Comparison of ENCODE assay signal across 8 cellular contexts in the genomic region with DNA sequence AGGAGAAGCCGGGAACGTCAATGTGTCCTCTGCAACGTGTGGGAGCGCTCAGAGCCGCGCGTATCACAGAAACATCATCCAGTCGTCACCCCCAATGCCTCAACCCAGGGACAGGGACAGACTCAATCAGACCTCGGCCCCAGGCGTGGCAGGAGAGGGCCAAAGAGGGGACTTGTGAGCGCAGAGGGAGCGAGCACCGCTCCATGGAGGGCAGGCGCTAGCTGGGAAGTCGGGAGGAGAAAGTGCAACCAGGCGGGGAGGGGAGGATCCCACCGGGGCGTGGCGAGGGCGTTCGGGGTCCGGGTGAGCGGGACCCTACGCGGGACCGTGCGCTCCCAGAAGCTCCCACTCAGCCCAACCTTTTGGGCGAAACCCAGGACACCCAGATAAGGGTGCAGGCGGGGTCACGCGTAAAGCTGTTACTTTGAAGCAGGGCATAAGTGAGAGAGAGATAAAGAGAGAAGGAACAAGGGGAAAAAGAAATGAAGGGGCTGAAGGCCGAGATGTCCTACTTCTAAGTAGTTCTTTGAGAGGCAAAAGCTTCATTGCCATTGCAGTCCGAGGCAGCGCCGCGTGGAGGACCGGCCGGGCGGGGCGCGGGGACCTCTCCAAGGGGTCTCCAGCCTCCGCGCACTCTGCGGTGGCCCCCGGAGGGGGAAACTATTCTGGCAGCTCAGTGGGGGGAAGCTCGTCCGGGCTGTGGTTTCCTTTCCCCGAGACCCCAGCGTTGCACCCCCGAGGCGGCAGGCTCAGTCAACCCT. TPM values are rescaled to one million over a fixed set of nuclear protein-coding genes. Genes with fewer than 3 reads are reported as not detected.
DNase-seq lines count a peak whose midpoint lies in the region; ATAC-seq and TF ChIP-seq lines count a peak whose summit lies in the region.

No MANE protein-coding gene starts in this region.

- CTCF ChIA-PET in activated CD4-positive, alpha-beta memory T cell treated with anti-CD3 and anti-CD28 coated beads, Interleukin-2, amount 10 ng/mL, durations not matched to agents 7 days and 5 days (lab: Charles Lee), result interaction anchor here (0.7 to 1.7 kb wide), 4 partner anchors 10 to 373 kb away, joined by 3 to 5 read pairs (median 3); a partner anchor contains a TSS

- intact Hi-C loops in esophagus muscularis mucosa (cut with DNase I), result loop anchor here (10.0 kb wide), 2 partner anchors 146 to 176 kb away; no protein-coding TSS in a partner anchor

- no peaks in the 10 kb centered on the region for H3K9me3 Mint-ChIP-seq in activated CD4-positive, alpha-beta memory T cell treated with anti-CD3 and anti-CD28 coated beads, Interleukin-2, amount 10 ng/mL, durations not matched to agents 7 days and 5 days

- H3K27me3 ChIP-seq in esophagus muscularis mucosa (peaks cover 0 to 4% (median 0%) of the 10 kb centered on the region in 4 donors), tibial nerve (peaks cover 0 to 18% of the 10 kb centered on the region in 2 donors)

- POLR2A ChIA-PET in activated CD4-positive, alpha-beta memory T cell treated with anti-CD3 and anti-CD28 coated beads, Interleukin-2, amount 10 ng/mL, durations not matched to agents 7 days and 5 days (lab: Charles Lee), result interaction anchor here (1.2 kb wide), 1 partner anchor 30 kb away, joined by 7 read pairs; a partner anchor contains a TSS

- TF ChIP-seq CTCF in GM10266 (IDR thresholded peaks at IDR 0.05; ENCODE audit: control insufficient read depth, insufficient read depth, low read depth, missing control alignments) (no peak), LNCaP clone FGC (IDR thresholded peaks at IDR 0.05; ENCODE audit: control insufficient read depth, extremely low read depth, insufficient read depth) (no peak), esophagus muscularis mucosa (IDR thresholded peaks at IDR 0.05) (no peak), tibial nerve (IDR thresholded peaks at IDR 0.05) (no peak)

- no peaks in the 10 kb centered on the region for H3K9me3 ChIP-seq in esophagus muscularis mucosa
- H3K9me3 ChIP-seq in tibial nerve, result no peaks in the 10 kb centered on the region

- no peak for TF ChIP-seq EP300 in esophagus muscularis mucosa (IDR thresholded peaks at IDR 0.05)
- TF ChIP-seq EP300 in tibial nerve (IDR thresholded peaks at IDR 0.05), result no peak

- H3K27ac ChIP-seq in esophagus muscularis mucosa (replicated peaks in 1 of 4) (peak overlapping the region; percentile 87 to 92 (median 90)), tibial nerve (peak overlapping the region in 3 of 4 donors; percentile 41 to 81 (median 61))

- H3K4me3 ChIP-seq in LNCaP clone FGC (ENCODE audit: low read depth, low read length) (peak overlapping the region; percentile 69), esophagus muscularis mucosa (peak overlapping the region; percentile 76 to 87 (median 80)), tibial nerve (peak overlapping the region; percentile 44 to 70 (median 64))

- H3K4me1 Mint-ChIP-seq in activated CD4-positive, alpha-beta memory T cell treated with anti-CD3 and anti-CD28 coated beads, Interleukin-2, amount 10 ng/mL, durations not matched to agents 7 days and 5 days, result peaks cover 24% of the 10 kb centered on the region

- ATAC-seq in HG03439 (IDR thresholded peaks at IDR 0.05; ENCODE audit: unreplicated experiment) (no peak), HG03442 (IDR thresholded peaks at IDR 0.05; ENCODE audit: unreplicated experiment) (no peak)

- peak; percentile 45 for DNase-seq in GM10266 (ENCODE audit: extremely low spot score)
- DNase-seq in LNCaP clone FGC (ENCODE audit: low read depth), result no peak
- DNase-seq in activated CD4-positive, alpha-beta memory T cell treated with anti-CD3 and anti-CD28 coated beads, Interleukin-2, amount 10 ng/mL, durations not matched to agents 7 days and 5 days, result no peak
- DNase-seq in esophagus muscularis mucosa (ENCODE audit: extremely low spot score), result no peak
- DNase-seq in myocyte (ENCODE audit: low read depth), result peak; percentile 23
- peak; percentile 16 to 19 for DNase-seq in tibial nerve (ENCODE audit: low spot score in 2 of 2)

- H3K4me3 Mint-ChIP-seq in activated CD4-positive, alpha-beta memory T cell treated with anti-CD3 and anti-CD28 coated beads, Interleukin-2, amount 10 ng/mL, durations not matched to agents 7 days and 5 days, result peak overlapping the region; percentile 77

- no peaks in the 10 kb centered on the region for H3K36me3 ChIP-seq in esophagus muscularis mucosa
- H3K36me3 ChIP-seq in tibial nerve, result no peaks in the 10 kb centered on the region

- no peak overlapping the region for H3K27ac Mint-ChIP-seq in activated CD4-positive, alpha-beta memory T cell treated with anti-CD3 and anti-CD28 coated beads, Interleukin-2, amount 10 ng/mL, durations not matched to agents 7 days and 5 days

- H3K36me3 Mint-ChIP-seq in activated CD4-positive, alpha-beta memory T cell treated with anti-CD3 and anti-CD28 coated beads, Interleukin-2, amount 10 ng/mL, durations not matched to agents 7 days and 5 days (ENCODE audit: low read depth), result no peaks in the 10 kb centered on the region

- H3K27me3 Mint-ChIP-seq in activated CD4-positive, alpha-beta memory T cell treated with anti-CD3 and anti-CD28 coated beads, Interleukin-2, amount 10 ng/mL, durations not matched to agents 7 days and 5 days, result peaks cover 53% of the 10 kb centered on the region

- under 1% methylated on average over 41 of the region's 51 CpGs for WGBS in esophagus muscularis mucosa
- 1% methylated on average over 46 to 51 of the region's 51 CpGs for WGBS in tibial nerve, 2 donors

- no peak for TF ChIP-seq POLR2A in esophagus muscularis mucosa (IDR thresholded peaks at IDR 0.05; ENCODE audit: low read depth)
- no peak for TF ChIP-seq POLR2A in tibial nerve (IDR thresholded peaks at IDR 0.05)

- H3K4me1 ChIP-seq in esophagus muscularis mucosa, result peaks cover 27 to 51% (median 48%) of the 10 kb centered on the region in 4 donors
- H3K4me1 ChIP-seq in tibial nerve, result peaks cover 0 to 47% (median 30%) of the 10 kb centered on the region in 4 donors

RNA-seq across cellular contexts. Expression of a gene that starts 0.9 kb away (rescaled TPM):
- total RNA-seq in activated CD4-positive, alpha-beta memory T cell treated with anti-CD3 and anti-CD28 coated beads, Interleukin-2, amount 10 ng/mL, durations not matched to agents 7 days and 5 days, result under 1 TPM; 0.33 to 0.38 TPM
- total RNA-seq in esophagus muscularis mucosa (10 to 100 TPM; 18.6 to 44.1 (median 27.6) TPM), myocyte (0.21 and 0.42 TPM in 2 replicates), tibial nerve (10 to 100 TPM in 1 of 4 donors, 1 to 10 TPM in 3; 6.0 to 18.4 (median 6.7) TPM)
- 2.3 TPM for polyA plus RNA-seq in myocyte (2012)

RNA-seq across cellular contexts. Expression of a gene that starts 29.7 kb away (rescaled TPM):
- total RNA-seq in activated CD4-positive, alpha-beta memory T cell treated with anti-CD3 and anti-CD28 coated beads, Interleukin-2, amount 10 ng/mL, durations not matched to agents 7 days and 5 days, result 10 to 100 TPM; 11.5 to 11.8 TPM
- total RNA-seq in esophagus muscularis mucosa, result 10 to 100 TPM in 1 of 4 donors, 1 to 10 TPM in 3; 6.6 to 10.8 (median 8.7) TPM
- total RNA-seq in myocyte, result 11.6 and 87.6 TPM in 2 replicates
- 9.6 TPM for polyA plus RNA-seq in myocyte (2012)
- total RNA-seq in tibial nerve, result 1 to 10 TPM; 8.2 to 9.4 (median 8.6) TPM

Comparison
In these comparisons a context has a peak if more than half of its experiments do, and no peak if none do; other contexts are left out.
1. DNase-seq: peak in GM10266 (single experiment), myocyte (single experiment) and tibial nerve (2 of 2); none in LNCaP clone FGC (single experiment), activated CD4-positive, alpha-beta memory T cell treated with anti-CD3 and anti-CD28 coated beads, Interleukin-2, amount 10 ng/mL, durations not matched to agents 7 days and 5 days (single experiment) and esophagus muscularis mucosa (single experiment).
2. Peak in every context shown above with its lines, with median percentiles within 50 percentile points of each other: H3K4me3 ChIP-seq.